22 cellular contexts compared by ENCODE assay signal in the genomic region with DNA sequence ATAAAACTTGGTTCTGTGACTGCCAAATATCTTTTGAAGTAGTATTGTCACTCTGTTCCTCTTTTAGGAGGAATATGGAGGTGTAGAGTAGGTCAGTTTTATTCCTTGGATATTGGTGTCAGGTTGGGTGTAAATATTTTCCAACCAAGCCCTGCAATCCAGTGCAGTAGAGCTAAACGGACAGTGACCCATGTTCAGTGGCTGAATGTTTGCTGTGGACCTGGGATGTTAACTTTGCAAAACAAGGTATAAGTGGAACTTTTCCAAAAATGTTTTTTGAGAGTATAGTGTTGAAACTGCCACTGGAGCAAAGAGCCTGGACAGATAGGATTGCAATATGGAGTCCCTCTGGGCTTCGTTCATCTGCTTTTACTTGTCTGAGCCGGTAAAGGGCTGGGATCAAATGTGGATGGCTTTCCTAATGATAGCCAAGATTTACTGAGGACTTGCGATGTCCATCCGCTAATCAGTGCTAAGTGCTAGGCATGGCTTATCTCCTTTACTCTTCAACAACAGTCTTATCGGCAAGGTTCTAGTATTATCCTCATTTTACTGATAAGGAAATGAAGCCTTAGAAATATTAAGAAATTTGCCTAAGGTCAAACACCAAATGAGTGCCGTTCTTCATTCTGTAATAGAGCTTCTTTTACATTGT.
"Had no signal": no experiment of that assay in that cellular context is flagged by ENCODE, and none has a peak within 500 bp of the region (broad histone marks: within the 10 kb centered on the region; RNA-seq: fewer than 3 reads in every experiment).

No MANE protein-coding gene starts in this region.

- H3K79me2 ChIP-seq: parathyroid adenoma had no signal

- H3K27ac Mint-ChIP-seq: natural killer cell treated with Interleukin-12 subunit alpha and Interleukin-12 subunit beta and Interleukin-15 and Interleukin-18, amount 100 ng/mL, for 72 hours; stimulated activated memory B cell treated with anti-CD40 and anti-IgM and Interleukin-4, amounts not matched to agents 10 μg/mL and 1 μg/mL and 100 μg/mL, for 72 hours; stimulated activated naive CD8-positive, alpha-beta T cell treated with anti-CD3 and anti-CD28 coated beads, Interleukin-15, Interleukin-2, amounts not matched to agents 100 ng/mL and 50 ng/mL, for 24 hours had no signal

- H3K4me1 ChIP-seq: colonic mucosa, uterus had no signal

- H3K27me3 Mint-ChIP-seq: stimulated activated memory B cell treated with anti-CD40 and anti-IgM and Interleukin-4, amounts not matched to agents 10 μg/mL and 1 μg/mL and 100 μg/mL, for 72 hours; stimulated activated naive CD8-positive, alpha-beta T cell treated with anti-CD3 and anti-CD28 coated beads, Interleukin-15, Interleukin-2, amounts not matched to agents 100 ng/mL and 50 ng/mL, for 24 hours had no signal

- H3K27ac ChIP-seq: colonic mucosa, heart left ventricle, parathyroid adenoma, psoas muscle, spleen, tibial artery, upper lobe of left lung, uterus had no signal

- DNase-seq: colonic mucosa; dermis blood vessel endothelial cell; erythroblast; foreskin melanocyte; heart left ventricle; hippocampal formation; left colon; mammary epithelial cell; psoas muscle; retina; spleen; stimulated activated CD4-positive, alpha-beta T cell treated with anti-CD3 and anti-CD28 coated beads, Interleukin-15, amount 100 ng/mL, for 24 hours; stimulated activated CD4-positive, alpha-beta T cell treated with anti-CD3 and anti-CD28 coated beads, Interleukin-1b, Interleukin-23, amount 100 ng/mL, for 48 hours; stimulated activated CD4-positive, alpha-beta T cell treated with anti-CD3 and anti-CD28 coated beads, Interleukin-4, amount 100 ng/mL, for 24 hours; tibial artery; upper lobe of left lung; uterus had no signal

- H3K9me3 Mint-ChIP-seq: natural killer cell treated with Interleukin-12 subunit alpha and Interleukin-12 subunit beta and Interleukin-15 and Interleukin-18, amount 100 ng/mL, for 72 hours; stimulated activated memory B cell treated with anti-CD40 and anti-IgM and Interleukin-4, amounts not matched to agents 10 μg/mL and 1 μg/mL and 100 μg/mL, for 72 hours had no signal

- ATAC-seq: heart left ventricle; left colon; natural killer cell treated with Interleukin-12 subunit alpha and Interleukin-12 subunit beta and Interleukin-15 and Interleukin-18, amount 100 ng/mL, for 72 hours; psoas muscle; sciatic nerve; stimulated activated memory B cell treated with anti-CD40 and anti-IgM and Interleukin-4, amounts not matched to agents 10 μg/mL and 1 μg/mL and 100 μg/mL, for 72 hours had no signal

- H3K4me3 ChIP-seq: colonic mucosa, heart left ventricle, psoas muscle, spleen, tibial artery, upper lobe of left lung, uterus had no signal

- H3K27me3 ChIP-seq: colonic mucosa, heart left ventricle, spleen, tibial artery, upper lobe of left lung, uterus had no signal

- H3K36me3 ChIP-seq: colonic mucosa, heart left ventricle, spleen, tibial artery, upper lobe of left lung, uterus had no signal

- H3K9me3 ChIP-seq: colonic mucosa, heart left ventricle, psoas muscle, spleen, tibial artery, upper lobe of left lung, uterus had no signal

- H3K36me3 Mint-ChIP-seq: natural killer cell treated with Interleukin-12 subunit alpha and Interleukin-12 subunit beta and Interleukin-15 and Interleukin-18, amount 100 ng/mL, for 72 hours; stimulated activated memory B cell treated with anti-CD40 and anti-IgM and Interleukin-4, amounts not matched to agents 10 μg/mL and 1 μg/mL and 100 μg/mL, for 72 hours had no signal

- H3K9ac ChIP-seq: parathyroid adenoma had no signal

- H3K4me3 Mint-ChIP-seq: natural killer cell treated with Interleukin-12 subunit alpha and Interleukin-12 subunit beta and Interleukin-15 and Interleukin-18, amount 100 ng/mL, for 72 hours; stimulated activated memory B cell treated with anti-CD40 and anti-IgM and Interleukin-4, amounts not matched to agents 10 μg/mL and 1 μg/mL and 100 μg/mL, for 72 hours; stimulated activated naive CD8-positive, alpha-beta T cell treated with anti-CD3 and anti-CD28 coated beads, Interleukin-15, Interleukin-2, amounts not matched to agents 100 ng/mL and 50 ng/mL, for 24 hours had no signal
